ENCODE assay signal across 13 cellular contexts in the genomic region with DNA sequence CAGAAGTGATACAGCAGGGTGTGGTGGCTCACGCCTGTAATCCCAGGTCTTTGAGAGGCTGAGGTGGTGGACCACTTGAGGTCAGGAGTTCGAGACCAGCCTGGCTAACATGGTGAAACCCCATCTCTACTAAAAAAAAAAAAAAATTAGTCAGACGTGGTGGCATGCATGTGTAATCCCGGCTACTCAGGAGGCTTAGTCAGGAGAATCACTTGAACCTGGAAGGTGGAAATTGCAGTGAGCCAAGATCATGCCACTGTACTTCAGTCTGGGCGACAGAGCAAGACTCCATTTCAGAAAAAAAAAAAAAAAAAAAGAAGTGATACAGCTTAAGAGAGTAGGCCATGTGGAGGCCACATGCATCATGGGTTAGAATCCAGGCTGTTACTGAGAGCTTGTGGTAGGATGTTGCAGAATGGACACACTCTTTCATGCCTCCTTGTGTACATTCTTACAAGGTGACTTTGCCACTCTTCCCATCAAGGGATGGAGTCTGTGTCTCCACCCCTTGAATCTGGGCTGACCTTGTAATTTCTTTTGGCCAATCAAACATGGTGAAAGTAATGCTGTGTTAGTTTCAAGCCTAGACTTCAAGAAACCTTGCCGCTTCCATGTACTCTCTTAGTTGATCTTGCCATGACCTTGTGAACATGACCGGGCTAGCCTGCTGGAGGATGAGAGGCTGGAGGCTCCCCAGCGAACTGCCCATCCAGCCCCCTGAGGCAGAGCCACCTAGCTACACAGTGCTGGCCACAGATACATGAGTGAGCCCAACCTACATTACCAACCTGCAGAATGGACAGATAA. TPM values are rescaled to one million over a fixed set of nuclear protein-coding genes. Genes with fewer than 3 reads are reported as not detected.
A peak's percentile ranks its signal among the peaks of the same experiment; 100 is the strongest.
DNase-seq lines count a peak whose midpoint lies in the region; ATAC-seq, FAIRE-seq and TF ChIP-seq lines count a peak whose summit lies in the region.
"Had no signal": no experiment of that assay in that cellular context is flagged by ENCODE, and none has a peak within 500 bp of the region (broad histone marks: within the 10 kb centered on the region; RNA-seq: fewer than 3 reads in every experiment).

No MANE protein-coding gene starts in this region.

- RAD21 ChIA-PET in GM12878 (lab: Charles Lee; ENCODE audit: unreplicated experiment): interaction anchor here (1.5 to 3.6 kb wide), 2 partner anchors 62 to 74 kb away, joined by 4 to 17 read pairs; a partner anchor contains a TSS

- ATAC-seq in GM12878 (no peak), HG02852 (IDR thresholded peaks at IDR 0.05; ENCODE audit: unreplicated experiment) (no peak), GM19397 (IDR thresholded peaks at IDR 0.05; ENCODE audit: unreplicated experiment) (no peak)

- BruUV-seq in GM12878 (replicated peaks; lab: Mats Ljungman, UMichigan): no TSS peak

- TF ChIP-seq POLR2A in GM12878 (IDR thresholded peaks at IDR 0.05; ENCODE audit: low read depth, low read length): no peak

- H4K20me1 ChIP-seq in GM12878 (ENCODE audit: control insufficient read depth, insufficient read depth): no peaks in the 10 kb centered on the region

- POLR2A ChIA-PET in GM12878 (lab: Charles Lee): interaction anchor here (0.7 to 1.3 kb wide), 5 partner anchors 10 to 375 kb away, joined by 3 to 4 read pairs (median 3); a partner anchor contains a TSS

- 0 out of 2 replicates have a peak overlapping the region, but pooled peaks have one; percentile 9 for H3K27ac ChIP-seq in GM12878 (ENCODE audit: control insufficient read depth, insufficient read depth)
- H3K27ac ChIP-seq: colonic mucosa, vagina had no signal

- H3K36me3 ChIP-seq in GM12878 (ENCODE audit: control insufficient read depth in 2 of 2, insufficient read depth in 2 of 2, low read length in 1 of 2): no peaks in the 10 kb centered on the region
- H3K36me3 ChIP-seq: colonic mucosa, vagina had no signal

- peaks cover 11% of the 10 kb centered on the region for H3K9me3 ChIP-seq in GM12878 (replicated peaks; ENCODE audit: control insufficient read depth, insufficient read depth, low read length)
- H3K9me3 ChIP-seq: colonic mucosa, SK-N-SH, vagina had no signal

- TF ChIP-seq CTCF in GM12878 (IDR thresholded peaks at IDR 0.05 in 2 of 3, conservative IDR thresholded peaks at IDR 0.05 in 1 of 3; ENCODE audit: control insufficient read depth in 2 of 3, extremely low read depth in 1 of 3, insufficient read depth in 1 of 3, low read depth in 3 of 3, low read length in 3 of 3): no peak

- no peaks in the 10 kb centered on the region for H3K79me2 ChIP-seq in GM12878 (ENCODE audit: control insufficient read depth, insufficient read depth, low read length)

- in situ Hi-C loops in GM12878 (cut with MboI): no loop called here

- no peak overlapping the region for H3K9ac ChIP-seq in GM12878 (ENCODE audit: control insufficient read depth, insufficient read depth, low read length)
- H3K9ac ChIP-seq: SK-N-SH had no signal

- no peak overlapping the region; the same call in 1 of the 2 replicates for H2AFZ ChIP-seq in GM12878 (ENCODE audit: control insufficient read depth, low read depth, low read length)

- TF ChIP-seq RAD21 in GM12878 (IDR thresholded peaks at IDR 0.05; ENCODE audit: insufficient read depth, low read depth, low read length): no peak

- no peak for FAIRE-seq in GM12878 (lab: Jason Lieb, UNC)

- no peak overlapping the region for H3K4me2 ChIP-seq in GM12878 (ENCODE audit: control insufficient read depth, insufficient read depth)
- H3K4me2 ChIP-seq: SK-N-SH had no signal

- H3K4me1 ChIP-seq in GM12878 (ENCODE audit: control insufficient read depth, insufficient read depth, low read length): peaks cover 35% of the 10 kb centered on the region

- H3K27me3 ChIP-seq in GM12878 (replicated peaks in 1 of 2; ENCODE audit: control insufficient read depth in 2 of 2, insufficient read depth in 2 of 2, low read length in 1 of 2): no peaks in the 10 kb centered on the region
- H3K27me3 ChIP-seq: colonic mucosa, vagina had no signal

- peak; percentile 53 for DNase-seq in activated effector memory CD4-positive, alpha-beta T cell treated with anti-CD3 and anti-CD28 coated beads, Interleukin-2, amount 50 U/mL, for 16 hours
- DNase-seq in activated effector memory CD4-positive, alpha-beta T cell treated with Interleukin-2 at 50 U/mL for 16 hours: no peak
- DNase-seq in LHCN-M2 (ENCODE audit: low read depth) (peak; percentile 10), GM12878 (ENCODE audit: low read depth, low spot score) (no peak), renal cortical epithelial cell (ENCODE audit: low read depth) (peak; percentile 13), NOMO-1 treated with dmso at 0.1 percent for 144 hours (lab: John Stamatoyannopoulos, UW; ENCODE audit: unreplicated experiment) (no peak)
- DNase-seq: SK-N-SH had no signal

- TF ChIP-seq EP300 in GM12878 (IDR thresholded peaks at IDR 0.05; ENCODE audit: borderline replicate concordance in 1 of 2, control insufficient read depth in 1 of 2, low read depth in 2 of 2, low read length in 2 of 2): no peak

- H3K4me3 ChIP-seq in GM12878: no peak overlapping the region
- H3K4me3 ChIP-seq: colonic mucosa, vagina had no signal

- WGBS in GM12878 (ENCODE audit: insufficient coverage, insufficient replicate concordance, low lambda C conversion rate, missing lambda C conversion rate): 51% methylated on average over 8 of the region's 8 CpGs

- intact Hi-C loops in GM12878 (cut with micrococcal nuclease; ENCODE audit: unreplicated experiment): no loop called here

- SMC1A ChIA-PET in GM12878 (lab: Charles Lee; ENCODE audit: uncharacterized antibody, unreplicated experiment): interaction anchor here (0.6 to 2.1 kb wide), 7 partner anchors 10 to 74 kb away, joined by 3 to 12 read pairs (median 5); a partner anchor contains a TSS

- CTCF ChIA-PET in GM12878 (lab: Yijun Ruan, JAX): interaction anchor here (0.6 to 3.0 kb wide), 8 partner anchors 12 to 209 kb away, joined by 3 to 22 read pairs (median 3); a partner anchor contains a TSS

RNA-seq across cellular contexts. Expression of a gene that starts 12.3 kb away (rescaled TPM):
- total RNA-seq in LHCN-M2 (2014; rRNA removed): not detected in 2 replicates
- not detected for polyA plus RNA-seq in LHCN-M2 (2012)
- total RNA-seq in GM12878 (2013; cell fraction: nucleolus; rRNA removed): not detected in 2 replicates
- total RNA-seq in GM12878 (2014; rRNA removed): not detected in 2 replicates
- not detected in 2 replicates for total RNA-seq in GM12878 (2014; rRNA removed; fragmentation: Illumina TruSeq; extraction: Trizol)
- not detected in 2 replicates for total RNA-seq in GM12878 (2021)
- not detected for polyA plus RNA-seq in GM12878 (2011; ENCODE audit: low read depth)
- polyA plus RNA-seq in GM12878 (2011; rRNA removed): 0.05 TPM in 1 of 2 replicates, not detected in the other
- polyA plus RNA-seq in GM12878 (2011; cell fraction: cytosol; rRNA removed): not detected in 2 replicates
- polyA plus RNA-seq in GM12878 (2011; cell fraction: nucleus; rRNA removed): not detected in 2 replicates
- not detected in 2 replicates for polyA plus RNA-seq in GM12878 (2012)
- not detected in 2 replicates for polyA plus RNA-seq in GM12878 (2014; fragmentation: Illumina TruSeq; extraction: Trizol)
- polyA plus RNA-seq in GM12878 (2014; fragmentation: Nextera tagmentation; extraction: Ambion mirVana): not detected
- polyA plus RNA-seq in GM12878 (2014; rRNA removed): not detected in 2 replicates
- not detected for polyA plus RNA-seq in GM12878 (2016; fragmentation: Nextera tagmentation; extraction: Ambion mirVana)
- polyA minus RNA-seq in GM12878 (2011; rRNA and poly(A)+ RNA removed): not detected in 2 replicates
- polyA minus RNA-seq in GM12878 (2011; cell fraction: cytosol; rRNA and poly(A)+ RNA removed): not detected in 2 replicates
- polyA minus RNA-seq in GM12878 (2011; cell fraction: nucleus; rRNA and poly(A)+ RNA removed): not detected in 2 replicates
- not detected in 2 replicates for total RNA-seq in renal cortical epithelial cell
- total RNA-seq: activated naive CD8-positive, alpha-beta T cell treated with anti-CD3 and anti-CD28 coated beads, Interleukin-2, amount 10 ng/mL, durations not matched to agents 7 days and 5 days; colonic mucosa; posterior vena cava; vagina had no signal
- polyA plus RNA-seq: SK-N-SH had no signal

RNA-seq across cellular contexts. Expression of a gene that starts 32.6 kb away (rescaled TPM):
- total RNA-seq in LHCN-M2 (2014; rRNA removed): 1.7 and 2.6 TPM in 2 replicates
- 3.5 TPM for polyA plus RNA-seq in LHCN-M2 (2012)
- total RNA-seq in GM12878 (2013; cell fraction: nucleolus; rRNA removed): 33.1 and 34.6 TPM in 2 replicates
- total RNA-seq in GM12878 (2014; rRNA removed): 36.9 and 48.1 TPM in 2 replicates
- total RNA-seq in GM12878 (2014; rRNA removed; fragmentation: Illumina TruSeq; extraction: Trizol): 7.5 and 14.4 TPM in 2 replicates
- 44.1 and 48.8 TPM in 2 replicates for total RNA-seq in GM12878 (2021)
- 7.4 TPM for polyA plus RNA-seq in GM12878 (2011; ENCODE audit: low read depth)
- 6.1 and 24.3 TPM in 2 replicates for polyA plus RNA-seq in GM12878 (2011; rRNA removed)
- 22.8 and 24.7 TPM in 2 replicates for polyA plus RNA-seq in GM12878 (2011; cell fraction: cytosol; rRNA removed)
- 64.4 and 68.8 TPM in 2 replicates for polyA plus RNA-seq in GM12878 (2011; cell fraction: nucleus; rRNA removed)
- polyA plus RNA-seq in GM12878 (2012): 20.0 and 27.4 TPM in 2 replicates
- polyA plus RNA-seq in GM12878 (2014; fragmentation: Illumina TruSeq; extraction: Trizol): 3.3 and 12.4 TPM in 2 replicates
- polyA plus RNA-seq in GM12878 (2014; fragmentation: Nextera tagmentation; extraction: Ambion mirVana): under 1 TPM; 0.26 to 0.84 TPM
- 28.3 and 37.6 TPM in 2 replicates for polyA plus RNA-seq in GM12878 (2014; rRNA removed)
- polyA plus RNA-seq in GM12878 (2016; fragmentation: Nextera tagmentation; extraction: Ambion mirVana): 10 to 100 TPM; 35.7 to 53.9 TPM
- polyA minus RNA-seq in GM12878 (2011; rRNA and poly(A)+ RNA removed): 21.7 and 34.3 TPM in 2 replicates
- 35.6 and 45.4 TPM in 2 replicates for polyA minus RNA-seq in GM12878 (2011; cell fraction: cytosol; rRNA and poly(A)+ RNA removed)
- 41.6 and 85.2 TPM in 2 replicates for polyA minus RNA-seq in GM12878 (2011; cell fraction: nucleus; rRNA and poly(A)+ RNA removed)
- total RNA-seq in renal cortical epithelial cell: 26.6 and 42.8 TPM in 2 replicates

RNA-seq across cellular contexts. Expression of a gene that starts 52.5 kb away (rescaled TPM):
- total RNA-seq in LHCN-M2 (2014; rRNA removed) (82.3 and 86.1 TPM in 2 replicates), GM12878 (2014; rRNA removed) (80.2 and 94.2 TPM in 2 replicates), GM12878 (2014; rRNA removed; fragmentation: Illumina TruSeq; extraction: Trizol) (49.2 and 62.2 TPM in 2 replicates), GM12878 (2021) (131 and 143 TPM in 2 replicates), renal cortical epithelial cell (29.2 and 49.7 TPM in 2 replicates)
- polyA plus RNA-seq in LHCN-M2 (2012): 103 TPM
- 101 and 123 TPM in 2 replicates for total RNA-seq in GM12878 (2013; cell fraction: nucleolus; rRNA removed)
- polyA plus RNA-seq in GM12878 (2011; ENCODE audit: low read depth): 38.1 TPM
- polyA plus RNA-seq in GM12878 (2011; rRNA removed) (108 and 157 TPM in 2 replicates), GM12878 (2014; fragmentation: Illumina TruSeq; extraction: Trizol) (47.1 and 68.9 TPM in 2 replicates), GM12878 (2014; fragmentation: Nextera tagmentation; extraction: Ambion mirVana) (1 to 10 TPM in 1 of 2 experiments, under 1 TPM in 1; 0.56 to 2.1 TPM), GM12878 (2014; rRNA removed) (131 and 157 TPM in 2 replicates), GM12878 (2016; fragmentation: Nextera tagmentation; extraction: Ambion mirVana) (10 to 100 TPM; 13.4 to 13.6 TPM)
- polyA plus RNA-seq in GM12878 (2011; cell fraction: cytosol; rRNA removed): 108 and 167 TPM in 2 replicates
- 228 and 254 TPM in 2 replicates for polyA plus RNA-seq in GM12878 (2011; cell fraction: nucleus; rRNA removed)
- polyA plus RNA-seq in GM12878 (2012): 133 and 151 TPM in 2 replicates
- 84.5 and 85.5 TPM in 2 replicates for polyA minus RNA-seq in GM12878 (2011; rRNA and poly(A)+ RNA removed)
- 46.8 and 58.7 TPM in 2 replicates for polyA minus RNA-seq in GM12878 (2011; cell fraction: cytosol; rRNA and poly(A)+ RNA removed)
- polyA minus RNA-seq in GM12878 (2011; cell fraction: nucleus; rRNA and poly(A)+ RNA removed): 33.0 and 57.6 TPM in 2 replicates

Comparison
In these comparisons a context has a peak if more than half of its experiments do, and no peak if none do; other contexts are left out.
1. DNase-seq: peak in activated effector memory CD4-positive, alpha-beta T cell treated with anti-CD3 and anti-CD28 coated beads, Interleukin-2, amount 50 U/mL, for 16 hours (single experiment), LHCN-M2 (single experiment) and renal cortical epithelial cell (single experiment); none in activated effector memory CD4-positive, alpha-beta T cell treated with Interleukin-2 at 50 U/mL for 16 hours (single experiment), GM12878 (single experiment) and NOMO-1 treated with dmso at 0.1 percent for 144 hours (single experiment).